ENCODE assay signal across 1 cellular context in genomic region chr22:21714059-21714770, GRCh38.
TF ChIP-seq lines count a peak whose summit lies in the region.

No MANE protein-coding gene starts in this region.

TF ChIP-seq in K562, 482 proteins besides CTCF, POLR2A, EP300 and RAD21 (continued from another document):
- TF ChIP-seq ZBTB49 (CRISPR knock-in tag; IDR thresholded peaks at IDR 0.05; ENCODE audit: borderline replicate concordance) (no peak), YY1 (IDR thresholded peaks at IDR 0.05; ENCODE audit: borderline replicate concordance in 1 of 3, control insufficient read depth in 1 of 3, extremely low read depth in 1 of 3, insufficient read depth in 3 of 3, insufficient read length in 1 of 3, insufficient replicate concordance in 2 of 3, low read depth in 1 of 3, low read length in 2 of 3) (peak in 1 of 3 experiments; percentile 10), SNRNP70 (optimal IDR thresholded peaks at IDR 0.05; ENCODE audit: low read depth, low read length) (peak; percentile 87), RBM39 (optimal IDR thresholded peaks at IDR 0.05; ENCODE audit: low read depth, low read length) (no peak), RBM14 (IDR thresholded peaks at IDR 0.05; ENCODE audit: borderline replicate concordance, insufficient read depth, low read depth, low read length) (peak; percentile 98; the same call in 1 of the 2 replicates), RBBP5 (IDR thresholded peaks at IDR 0.05; ENCODE audit: borderline replicate concordance, insufficient read depth, low read length, poor library complexity, severe bottlenecking) (no peak), TAF15 (IDR thresholded peaks at IDR 0.05; ENCODE audit: low read depth, low read length) (0 out of 2 replicates have a peak, but pooled peaks have one; percentile 26), STAT6 (CRISPR knock-in tag; IDR thresholded peaks at IDR 0.05) (peak; percentile 74)
